ENCODE assay signal across 31 cellular contexts in the genomic region with DNA sequence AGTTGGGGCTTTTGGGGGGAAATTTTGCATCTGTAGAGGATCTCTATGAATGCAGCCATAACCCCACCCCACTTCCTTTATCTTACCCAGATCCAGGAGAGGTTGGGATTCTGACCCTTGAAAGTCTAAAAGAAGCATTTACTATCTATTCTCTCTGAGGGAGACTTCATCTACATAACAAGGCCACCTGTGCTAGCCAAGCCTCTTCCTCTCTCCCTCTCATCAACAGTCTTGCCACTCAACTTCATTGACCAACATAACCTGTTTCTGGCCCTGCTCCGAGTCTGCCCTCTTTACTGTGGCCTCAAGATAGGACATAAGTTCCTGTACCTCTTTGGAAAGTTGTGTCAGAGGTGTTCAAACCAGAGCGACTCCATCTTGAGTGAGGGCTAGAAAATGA. TPM values are rescaled to one million over a fixed set of nuclear protein-coding genes. Genes with fewer than 3 reads are reported as not detected.
"Had no signal": no experiment of that assay in that cellular context is flagged by ENCODE, and none has a peak within 500 bp of the region (broad histone marks: within the 10 kb centered on the region; RNA-seq: fewer than 3 reads in every experiment).

No MANE protein-coding gene starts in this region.

- H3K36me3 ChIP-seq: colonic mucosa, spleen, tibial artery, upper lobe of right lung, vagina had no signal

- H2AFZ ChIP-seq: hepatocyte had no signal

- ATAC-seq: left colon; naive thymus-derived CD4-positive, alpha-beta T cell; sciatic nerve; stimulated activated memory B cell treated with anti-CD40 and anti-IgM and Interleukin-4, amounts not matched to agents 10 μg/mL and 1 μg/mL and 100 μg/mL, for 72 hours; upper lobe of right lung had no signal

- H3K36me3 Mint-ChIP-seq: stimulated activated memory B cell treated with anti-CD40 and anti-IgM and Interleukin-4, amounts not matched to agents 10 μg/mL and 1 μg/mL and 100 μg/mL, for 72 hours had no signal

- H3K4me1 ChIP-seq: colonic mucosa, spleen, tibial artery, upper lobe of right lung, vagina had no signal

- H3K4me3 Mint-ChIP-seq: endodermal cell; nephron progenitor cell; stimulated activated memory B cell treated with anti-CD40 and anti-IgM and Interleukin-4, amounts not matched to agents 10 μg/mL and 1 μg/mL and 100 μg/mL, for 72 hours; stimulated activated naive CD8-positive, alpha-beta T cell treated with anti-CD3 and anti-CD28 coated beads, Interleukin-15, Interleukin-2, amounts not matched to agents 100 ng/mL and 50 ng/mL, for 24 hours had no signal

- H3K27me3 ChIP-seq: colonic mucosa, hepatocyte, spleen, tibial artery, upper lobe of right lung, vagina had no signal

- FAIRE-seq: endothelial cell of umbilical vein had no signal

- H3K4me1 Mint-ChIP-seq: endodermal cell; nephron progenitor cell; stimulated activated memory B cell treated with anti-CD40 and anti-IgM and Interleukin-4, amounts not matched to agents 10 μg/mL and 1 μg/mL and 100 μg/mL, for 72 hours had no signal

- DNase-seq: effector CD4-positive, alpha-beta T cell; endodermal cell; erythroblast; foreskin melanocyte; head of caudate nucleus; left colon; mammary epithelial cell; naive thymus-derived CD4-positive, alpha-beta T cell; nephron progenitor cell; spleen; stimulated activated CD4-positive, alpha-beta T cell treated with anti-CD3 and anti-CD28 coated beads, Interleukin-15, amount 100 ng/mL, for 24 hours; stimulated activated CD4-positive, alpha-beta T cell treated with anti-CD3 and anti-CD28 coated beads, Interleukin-1b, Interleukin-23, amount 100 ng/mL, for 48 hours; stimulated activated CD4-positive, alpha-beta T cell treated with anti-CD3 and anti-CD28 coated beads, Interleukin-4, amount 100 ng/mL, for 24 hours; tibial artery; upper lobe of right lung had no signal

- H3K9me3 ChIP-seq: colonic mucosa, vagina had no signal

- H3K4me3 ChIP-seq: colonic mucosa, hepatocyte, spleen, tibial artery, upper lobe of right lung, vagina had no signal

- H3K27ac ChIP-seq: colonic mucosa, hepatocyte, spleen, tibial artery, upper lobe of right lung, vagina had no signal

- H3K27ac Mint-ChIP-seq: endodermal cell; naive thymus-derived CD4-positive, alpha-beta T cell; nephron progenitor cell; stimulated activated memory B cell treated with anti-CD40 and anti-IgM and Interleukin-4, amounts not matched to agents 10 μg/mL and 1 μg/mL and 100 μg/mL, for 72 hours; stimulated activated naive CD8-positive, alpha-beta T cell treated with anti-CD3 and anti-CD28 coated beads, Interleukin-15, Interleukin-2, amounts not matched to agents 100 ng/mL and 50 ng/mL, for 24 hours had no signal

- H3K79me2 ChIP-seq: hepatocyte had no signal

- H3K4me2 ChIP-seq: hepatocyte had no signal

RNA-seq across cellular contexts. Expression of gene TUBAL3, which starts 19.4 kb away (rescaled TPM):
- total RNA-seq: dermis microvascular lymphatic vessel endothelial cell; endodermal cell; endothelial cell of umbilical vein; mesenteric fat pad; mononuclear cell; naive thymus-derived CD4-positive, alpha-beta T cell; omental fat pad; skeletal muscle tissue; spleen; temporal lobe; upper lobe of right lung; vagina had no signal
- polyA plus RNA-seq: endothelial cell of umbilical vein; naive thymus-derived CD4-positive, alpha-beta T cell; spleen had no signal

RNA-seq across cellular contexts. Expression of gene UCN3, which starts 20.5 kb away (rescaled TPM):
- total RNA-seq: dermis microvascular lymphatic vessel endothelial cell; endodermal cell; endothelial cell of umbilical vein; hepatocyte; kidney epithelial cell; lower leg skin; mammary epithelial cell; mesenteric fat pad; mononuclear cell; naive thymus-derived CD4-positive, alpha-beta T cell; omental fat pad; pulmonary artery endothelial cell; sciatic nerve; skeletal muscle tissue; spleen; temporal lobe; vagina had no signal
- polyA plus RNA-seq: endothelial cell of umbilical vein; hepatocyte; mammary epithelial cell; naive thymus-derived CD4-positive, alpha-beta T cell; spleen had no signal
